7 cellular contexts compared by ENCODE assay signal in the genomic region with DNA sequence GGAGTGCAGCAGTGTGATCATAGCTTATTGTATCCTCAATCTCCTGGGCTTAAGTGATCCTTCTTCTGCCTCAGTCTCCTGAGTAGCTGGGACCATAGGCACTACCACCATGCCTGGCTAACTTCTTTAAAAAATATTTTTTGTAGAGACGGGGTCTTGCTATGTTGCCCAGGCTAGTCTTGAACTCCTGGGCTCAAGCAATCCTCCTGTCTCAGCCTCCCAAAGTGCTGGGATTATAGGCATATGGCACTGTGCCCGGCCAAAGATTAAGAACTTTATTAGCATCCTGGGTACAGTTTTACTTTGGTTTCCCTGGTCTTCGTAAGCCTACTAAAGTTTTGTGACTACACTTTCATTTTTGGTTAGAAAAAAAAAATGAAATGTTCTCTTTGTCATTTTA.
"Had no signal": no experiment of that assay in that cellular context is flagged by ENCODE, and none has a peak within 500 bp of the region (broad histone marks: within the 10 kb centered on the region; RNA-seq: fewer than 3 reads in every experiment).

No MANE protein-coding gene starts in this region.

- H3K27me3 Mint-ChIP-seq: IgD-negative memory B cell had no signal

- H3K27ac Mint-ChIP-seq: GM23338, H9, IgD-negative memory B cell had no signal

- H3K4me3 Mint-ChIP-seq: GM23338, H9, IgD-negative memory B cell had no signal

- H3K9me3 Mint-ChIP-seq: GM23338, H9, IgD-negative memory B cell had no signal

- ATAC-seq: GM23338, HepG2 had no signal

- H3K4me2 ChIP-seq: GM23338 had no signal

- H2AFZ ChIP-seq: GM23338 had no signal

- H3K27ac ChIP-seq: HL-60 had no signal

- H3K4me3 ChIP-seq: GM23338 had no signal

- DNase-seq: H9, HCEC 1CT, KG1 had no signal
